In genomic region chr10:49407552-49408137, GRCh38 we compare ENCODE assay signal across 8 cellular contexts. TPM values are rescaled to one million over a fixed set of nuclear protein-coding genes. Genes with fewer than 3 reads are reported as not detected.
DNase-seq lines count a peak whose midpoint lies in the region; ATAC-seq and TF ChIP-seq lines count a peak whose summit lies in the region.

No MANE protein-coding gene starts in this region.

- TF ChIP-seq CTCF in epithelial cell of esophagus (IDR thresholded peaks at IDR 0.05; ENCODE audit: insufficient read depth, low read depth, low read length, missing control alignments): peak; percentile 97

- no peak overlapping the region for H3K4me3 ChIP-seq in epithelial cell of esophagus (ENCODE audit: low read length)

- H3K4me1 Mint-ChIP-seq in naive thymus-derived CD8-positive, alpha-beta T cell: peaks cover 0 to 2% (median 1%) of the 10 kb centered on the region in 4 donors

- peak overlapping the region in 1 of 10 donors; percentile 10 for H3K27ac Mint-ChIP-seq in naive thymus-derived CD8-positive, alpha-beta T cell

- POLR2A ChIA-PET in naive thymus-derived CD8-positive, alpha-beta T cell (lab: Charles Lee): no interaction called here

- ATAC-seq in HG02973 (IDR thresholded peaks at IDR 0.05; ENCODE audit: unreplicated experiment) (peak; percentile 46), HG03135 (IDR thresholded peaks at IDR 0.05; ENCODE audit: unreplicated experiment) (no peak)
- peak; percentile 58 to 73 for ATAC-seq in naive thymus-derived CD8-positive, alpha-beta T cell

- H3K9me3 Mint-ChIP-seq in naive thymus-derived CD8-positive, alpha-beta T cell: peaks cover 0 to 3% (median 0%) of the 10 kb centered on the region in 9 donors

- no peaks in the 10 kb centered on the region for H3K36me3 Mint-ChIP-seq in naive thymus-derived CD8-positive, alpha-beta T cell

- peaks cover 27 to 97% (median 56%) of the 10 kb centered on the region in 5 donors for H3K27me3 Mint-ChIP-seq in naive thymus-derived CD8-positive, alpha-beta T cell

- no peak overlapping the region for H3K4me3 Mint-ChIP-seq in naive thymus-derived CD8-positive, alpha-beta T cell

- DNase-seq in GF-D8 (lab: John Stamatoyannopoulos, UW): peak; percentile 31
- DNase-seq in NK-92 (lab: John Stamatoyannopoulos, UW; ENCODE audit: unreplicated experiment): peak; percentile 12
- DNase-seq in activated CD8-positive, alpha-beta memory T cell treated with anti-CD3 and anti-CD28 coated beads, Interleukin-2, amount 50 U/mL, for 24 hours (ENCODE audit: extremely low read depth): peak; percentile 24
- DNase-seq in epithelial cell of esophagus (ENCODE audit: low read depth): peak; percentile 81
- peak; percentile 35 to 82 (median 62) for DNase-seq in naive thymus-derived CD8-positive, alpha-beta T cell
- peak; percentile 37 to 50 for DNase-seq in stimulated activated CD8-positive, alpha-beta memory T cell treated with anti-CD3 and anti-CD28 coated beads, Interleukin-7, amount 100 ng/mL, for 48 hours (ENCODE audit: extremely low read depth in 1 of 2, low read depth in 1 of 2)

RNA-seq across cellular contexts. Expression of gene DRGX, which starts 11.8 kb away (rescaled TPM):
- not detected for total RNA-seq in naive thymus-derived CD8-positive, alpha-beta T cell
- not detected for polyA plus RNA-seq in naive thymus-derived CD8-positive, alpha-beta T cell

Comparison
In these comparisons a context has a peak if more than half of its experiments do, and no peak if none do; other contexts are left out.
1. DNase-seq: peak in every context shown above with its lines; median percentile 81 in epithelial cell of esophagus; 62 in naive thymus-derived CD8-positive, alpha-beta T cell; 44 in stimulated activated CD8-positive, alpha-beta memory T cell treated with anti-CD3 and anti-CD28 coated beads, Interleukin-7, amount 100 ng/mL, for 48 hours; 31 in GF-D8; 24 in activated CD8-positive, alpha-beta memory T cell treated with anti-CD3 and anti-CD28 coated beads, Interleukin-2, amount 50 U/mL, for 24 hours; 12 in NK-92.